Comparison of ENCODE assay signal across 8 cellular contexts in genomic region chr7:92695308-92696261, GRCh38.
DNase-seq lines count a peak whose midpoint lies in the region; ATAC-seq lines count a peak whose summit lies in the region.

No MANE protein-coding gene starts in this region.

- no peak for ATAC-seq in stimulated activated effector memory CD8-positive, alpha-beta T cell treated with anti-CD3 and anti-CD28 coated beads, Interleukin-12 subunit alpha, Interleukin-12 subunit beta, amount 100 ng/mL, for 72 hours
- no peak for ATAC-seq in HG02852 (IDR thresholded peaks at IDR 0.05; ENCODE audit: unreplicated experiment)

- peaks cover 2% of the 10 kb centered on the region for H3K9me3 Mint-ChIP-seq in stimulated activated effector memory CD8-positive, alpha-beta T cell treated with anti-CD3 and anti-CD28 coated beads, Interleukin-12 subunit alpha, Interleukin-12 subunit beta, amount 100 ng/mL, for 72 hours

- H3K4me1 Mint-ChIP-seq in stimulated activated effector memory CD8-positive, alpha-beta T cell treated with anti-CD3 and anti-CD28 coated beads, Interleukin-12 subunit alpha, Interleukin-12 subunit beta, amount 100 ng/mL, for 72 hours, result peaks cover 41% of the 10 kb centered on the region

- DNase-seq in GM04504 (ENCODE audit: low read depth) (peak; percentile 84), NCI-H510A treated with DMSO at 0.1 percent for 48 hours (lab: John Stamatoyannopoulos, UW) (peak; percentile 42), cerebellar cortex (ENCODE audit: low spot score) (peak; percentile 58), kidney tubule cell (ENCODE audit: low spot score) (peak; percentile 90), GDM1 (lab: John Stamatoyannopoulos, UW) (no peak), NCI-H1417 treated with DMSO at 0.1 percent for 48 hours (lab: John Stamatoyannopoulos, UW) (no peak)
- DNase-seq in stimulated activated effector memory CD8-positive, alpha-beta T cell treated with anti-CD3 and anti-CD28 coated beads, Interleukin-12 subunit alpha, Interleukin-12 subunit beta, amount 100 ng/mL, for 72 hours (ENCODE audit: low spot score in 2 of 2), result no peak

- H3K27ac Mint-ChIP-seq in stimulated activated effector memory CD8-positive, alpha-beta T cell treated with anti-CD3 and anti-CD28 coated beads, Interleukin-12 subunit alpha, Interleukin-12 subunit beta, amount 100 ng/mL, for 72 hours, result peak overlapping the region; percentile 43

- H3K4me3 Mint-ChIP-seq in stimulated activated effector memory CD8-positive, alpha-beta T cell treated with anti-CD3 and anti-CD28 coated beads, Interleukin-12 subunit alpha, Interleukin-12 subunit beta, amount 100 ng/mL, for 72 hours, result no peak overlapping the region

- H3K36me3 Mint-ChIP-seq in stimulated activated effector memory CD8-positive, alpha-beta T cell treated with anti-CD3 and anti-CD28 coated beads, Interleukin-12 subunit alpha, Interleukin-12 subunit beta, amount 100 ng/mL, for 72 hours, result peaks cover 90% of the 10 kb centered on the region

Comparison
In these comparisons a context has a peak if more than half of its experiments do, and no peak if none do; other contexts are left out.
1. DNase-seq: peak in GM04504 (single experiment), NCI-H510A treated with DMSO at 0.1 percent for 48 hours (single experiment), cerebellar cortex (single experiment) and kidney tubule cell (single experiment); none in stimulated activated effector memory CD8-positive, alpha-beta T cell treated with anti-CD3 and anti-CD28 coated beads, Interleukin-12 subunit alpha, Interleukin-12 subunit beta, amount 100 ng/mL, for 72 hours (0 of 2), GDM1 (single experiment) and NCI-H1417 treated with DMSO at 0.1 percent for 48 hours (single experiment).